1 cellular context compared by ENCODE assay signal in the genomic region with DNA sequence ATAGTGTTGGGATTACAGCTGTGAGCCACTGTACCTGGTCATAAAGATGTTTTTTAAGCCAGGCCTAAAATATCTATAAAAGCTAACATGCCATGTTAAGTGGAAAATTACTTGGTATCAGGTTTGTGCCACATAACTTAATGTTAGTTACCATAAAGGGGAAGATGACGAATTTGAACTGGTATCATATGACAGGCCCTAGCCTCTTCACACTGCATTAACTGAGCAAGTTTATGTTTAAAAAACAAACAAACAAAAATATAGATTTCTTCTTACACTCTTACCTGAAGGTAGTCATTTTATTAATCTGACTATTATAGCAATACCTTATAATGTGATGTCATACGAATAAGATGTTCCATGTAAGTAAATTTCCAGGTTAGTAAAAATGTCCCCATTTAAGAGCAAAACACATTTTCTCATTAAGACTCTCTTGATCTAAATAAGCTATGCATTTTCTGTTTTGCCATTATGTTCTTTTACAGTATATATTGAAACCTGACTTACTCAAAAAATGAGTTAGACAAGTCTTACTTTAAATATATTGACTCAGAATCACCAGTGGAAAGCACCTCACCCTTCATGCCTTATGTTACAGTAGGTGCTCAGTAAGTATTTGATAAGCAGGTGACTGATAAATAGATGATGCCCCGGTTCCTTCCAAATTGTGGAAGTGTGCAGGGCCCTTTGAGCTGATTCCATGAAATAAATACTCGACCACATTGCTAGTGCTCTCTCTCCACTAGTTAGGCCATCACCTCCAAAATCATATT.
TF ChIP-seq lines count a peak whose summit lies in the region.

No MANE protein-coding gene starts in this region.

TF ChIP-seq in HepG2, 621 proteins besides CTCF, POLR2A, EP300 and RAD21:
- TF ChIP-seq, protein P1, sequence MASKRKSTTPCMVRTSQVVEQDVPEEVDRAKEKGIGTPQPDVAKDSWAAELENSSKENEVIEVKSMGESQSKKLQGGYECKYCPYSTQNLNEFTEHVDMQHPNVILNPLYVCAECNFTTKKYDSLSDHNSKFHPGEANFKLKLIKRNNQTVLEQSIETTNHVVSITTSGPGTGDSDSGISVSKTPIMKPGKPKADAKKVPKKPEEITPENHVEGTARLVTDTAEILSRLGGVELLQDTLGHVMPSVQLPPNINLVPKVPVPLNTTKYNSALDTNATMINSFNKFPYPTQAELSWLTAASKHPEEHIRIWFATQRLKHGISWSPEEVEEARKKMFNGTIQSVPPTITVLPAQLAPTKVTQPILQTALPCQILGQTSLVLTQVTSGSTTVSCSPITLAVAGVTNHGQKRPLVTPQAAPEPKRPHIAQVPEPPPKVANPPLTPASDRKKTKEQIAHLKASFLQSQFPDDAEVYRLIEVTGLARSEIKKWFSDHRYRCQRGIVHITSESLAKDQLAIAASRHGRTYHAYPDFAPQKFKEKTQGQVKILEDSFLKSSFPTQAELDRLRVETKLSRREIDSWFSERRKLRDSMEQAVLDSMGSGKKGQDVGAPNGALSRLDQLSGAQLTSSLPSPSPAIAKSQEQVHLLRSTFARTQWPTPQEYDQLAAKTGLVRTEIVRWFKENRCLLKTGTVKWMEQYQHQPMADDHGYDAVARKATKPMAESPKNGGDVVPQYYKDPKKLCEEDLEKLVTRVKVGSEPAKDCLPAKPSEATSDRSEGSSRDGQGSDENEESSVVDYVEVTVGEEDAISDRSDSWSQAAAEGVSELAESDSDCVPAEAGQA (IDR thresholded peaks at IDR 0.05; ENCODE audit: low read depth): no peak
- TF ChIP-seq, protein P1 (CRISPR knock-in tag; IDR thresholded peaks at IDR 0.05; ENCODE audit: borderline replicate concordance): no peak
- TF ChIP-seq ATF7 (IDR thresholded peaks at IDR 0.05) (0 out of 2 replicates have a peak, but pooled peaks have one; percentile 15), ATF7 (CRISPR knock-in tag; IDR thresholded peaks at IDR 0.05) (no peak)
